14 cellular contexts compared by ENCODE assay signal in the genomic region with DNA sequence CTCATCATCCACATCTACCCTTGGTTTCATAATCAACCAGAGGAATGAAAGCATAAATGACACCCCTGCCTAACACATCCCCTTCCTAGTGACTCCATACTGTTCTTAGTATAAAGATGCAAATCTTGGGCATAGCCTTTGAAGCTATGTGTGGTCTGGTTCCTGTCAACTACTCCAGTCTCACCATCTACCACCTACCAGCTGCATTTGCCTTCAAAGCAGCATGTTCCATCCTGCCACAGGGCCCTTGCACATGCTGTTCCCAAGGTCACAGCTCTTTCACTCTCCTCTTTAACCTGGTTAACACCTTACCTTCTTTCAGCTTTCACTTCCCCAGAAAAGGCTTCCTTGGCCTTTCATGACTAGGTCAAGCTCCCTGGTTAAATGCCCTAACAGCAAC.
A peak's percentile ranks its signal among the peaks of the same experiment; 100 is the strongest.
DNase-seq lines count a peak whose midpoint lies in the region; ATAC-seq, FAIRE-seq and TF ChIP-seq lines count a peak whose summit lies in the region.
"Had no signal": no experiment of that assay in that cellular context is flagged by ENCODE, and none has a peak within 500 bp of the region (broad histone marks: within the 10 kb centered on the region; RNA-seq: fewer than 3 reads in every experiment).

No MANE protein-coding gene starts in this region.

- DNase-seq in CD8-positive, alpha-beta T cell: no peak
- no peak for DNase-seq in GM12891 (ENCODE audit: insufficient read length, low spot score)
- peak; percentile 35 to 47 for DNase-seq in activated T-cell treated with anti-CD3 and anti-CD28 coated beads, Interleukin-2, amount 50 U/mL, for 72 hours
- peak; percentile 42 for DNase-seq in stimulated activated CD4-positive, alpha-beta T cell treated with anti-CD3 and anti-CD28 coated beads, Interleukin-15, amount 100 ng/mL, for 48 hours (ENCODE audit: low read depth in 2 of 2)
- no peak for DNase-seq in SW 1271 (lab: John Stamatoyannopoulos, UW)
- DNase-seq in KBM-7: no peak
- DNase-seq: amygdala, DMS53, gastrocnemius medialis, KG1, retina had no signal

- no peaks in the 10 kb centered on the region for H3K27me3 ChIP-seq in CD8-positive, alpha-beta T cell (ENCODE audit: insufficient read depth, low read length)
- H3K27me3 ChIP-seq: BLaER1 treated with 17β-estradiol and CSF1 and Interleukin-3, amounts not matched to agents 10 nM and 100 nM; gastrocnemius medialis had no signal

- CTCF ChIA-PET in CD8-positive, alpha-beta T cell (lab: Charles Lee): interaction anchor here (0.8 to 2.0 kb wide), 5 partner anchors 9 to 131 kb away, joined by 3 to 5 read pairs (median 3); no protein-coding TSS in a partner anchor

- peak overlapping the region; percentile 15 for H3K27ac Mint-ChIP-seq in CD8-positive, alpha-beta T cell
- H3K27ac Mint-ChIP-seq in activated T-cell treated with anti-CD3 and anti-CD28 coated beads, Interleukin-2, amount 50 U/mL, for 72 hours: peak overlapping the region; percentile 47

- peak; percentile 80 for FAIRE-seq in GM12891 (lab: Jason Lieb, UNC)

- no peaks in the 10 kb centered on the region for H3K9me3 ChIP-seq in CD8-positive, alpha-beta T cell (ENCODE audit: low read length)
- H3K9me3 ChIP-seq: BLaER1 treated with 17β-estradiol and CSF1 and Interleukin-3, amounts not matched to agents 10 nM and 100 nM; gastrocnemius medialis had no signal

- peaks cover 4% of the 10 kb centered on the region for H3K9me3 Mint-ChIP-seq in CD8-positive, alpha-beta T cell
- peaks cover 0 to 7% of the 10 kb centered on the region in 2 donors for H3K9me3 Mint-ChIP-seq in activated T-cell treated with anti-CD3 and anti-CD28 coated beads, Interleukin-2, amount 50 U/mL, for 72 hours

- no peak for TF ChIP-seq CTCF in CD8-positive, alpha-beta T cell (IDR thresholded peaks at IDR 0.05)

- TF ChIP-seq POLR2A in GM12891 (IDR thresholded peaks at IDR 0.05; ENCODE audit: low read depth, low read length): no peak

- intact Hi-C loops in CD8-positive, alpha-beta T cell (cut with DNase I, micrococcal nuclease): no loop called here

- in situ Hi-C loops in KBM-7 (cut with MboI; ENCODE audit: low pct_unique_long_range_greater_than_20kb, low sequenced_read_pairs): no loop called here

- H3K4me3 ChIP-seq in CD8-positive, alpha-beta T cell (ENCODE audit: low read depth, low read length): no peak overlapping the region
- H3K4me3 ChIP-seq: BLaER1 treated with 17β-estradiol and CSF1 and Interleukin-3, amounts not matched to agents 10 nM and 100 nM; gastrocnemius medialis; lung had no signal

- no peak overlapping the region for H3K27ac ChIP-seq in CD8-positive, alpha-beta T cell (ENCODE audit: low read depth, low read length)
- H3K27ac ChIP-seq: BLaER1 treated with 17β-estradiol and CSF1 and Interleukin-3, amounts not matched to agents 10 nM and 100 nM; gastrocnemius medialis had no signal

- H3K4me1 ChIP-seq in CD8-positive, alpha-beta T cell (ENCODE audit: insufficient read depth, low read length): peaks cover 39% of the 10 kb centered on the region
- H3K4me1 ChIP-seq: gastrocnemius medialis had no signal

- ATAC-seq in CD8-positive, alpha-beta T cell: no peak
- ATAC-seq in activated T-cell treated with anti-CD3 and anti-CD28 coated beads, Interleukin-2, amount 50 U/mL, for 72 hours (replicated peaks in 1 of 2): peak; percentile 75 to 79
- no peak for ATAC-seq in SK-N-SH treated with all-trans-retinoic acid at 6 μM for 48 hours
- ATAC-seq: gastrocnemius medialis had no signal

- POLR2A ChIA-PET in CD8-positive, alpha-beta T cell (lab: Charles Lee): interaction anchor here (1.5 kb wide), 1 partner anchor 13 kb away, joined by 3 read pairs; no protein-coding TSS in a partner anchor

- no peaks in the 10 kb centered on the region for H3K27me3 Mint-ChIP-seq in CD8-positive, alpha-beta T cell (ENCODE audit: low read depth)
- no peaks in the 10 kb centered on the region for H3K27me3 Mint-ChIP-seq in activated T-cell treated with anti-CD3 and anti-CD28 coated beads, Interleukin-2, amount 50 U/mL, for 72 hours (ENCODE audit: low read depth)

- no peak overlapping the region for H3K4me3 Mint-ChIP-seq in CD8-positive, alpha-beta T cell
- H3K4me3 Mint-ChIP-seq in activated T-cell treated with anti-CD3 and anti-CD28 coated beads, Interleukin-2, amount 50 U/mL, for 72 hours: peak overlapping the region; percentile 8 to 17

- no peaks in the 10 kb centered on the region for H3K36me3 ChIP-seq in CD8-positive, alpha-beta T cell (ENCODE audit: insufficient read depth, low read length)
- H3K36me3 ChIP-seq: BLaER1 treated with 17β-estradiol and CSF1 and Interleukin-3, amounts not matched to agents 10 nM and 100 nM; gastrocnemius medialis had no signal

- H3K36me3 Mint-ChIP-seq in CD8-positive, alpha-beta T cell: peaks cover 2% of the 10 kb centered on the region
- H3K36me3 Mint-ChIP-seq in activated T-cell treated with anti-CD3 and anti-CD28 coated beads, Interleukin-2, amount 50 U/mL, for 72 hours (ENCODE audit: insufficient read depth in 2 of 2): peaks cover 0 to 7% of the 10 kb centered on the region in 2 donors

- peaks cover 59% of the 10 kb centered on the region for H3K4me1 Mint-ChIP-seq in CD8-positive, alpha-beta T cell (ENCODE audit: low read depth)
- peaks cover 89% of the 10 kb centered on the region for H3K4me1 Mint-ChIP-seq in activated T-cell treated with anti-CD3 and anti-CD28 coated beads, Interleukin-2, amount 50 U/mL, for 72 hours (ENCODE audit: low read depth)

TF ChIP-seq in GM12891, 5 proteins besides CTCF, POLR2A, EP300 and RAD21:
- TF ChIP-seq SPI1 (IDR thresholded peaks at IDR 0.05; ENCODE audit: low read depth, low read length) (peak; percentile 77), PAX5 (IDR thresholded peaks at IDR 0.05; ENCODE audit: insufficient read depth, low read length, severe bottlenecking) (no peak)

TF ChIP-seq in SK-N-SH treated with all-trans-retinoic acid at 6 μM for 48 hours, 23 proteins besides CTCF, POLR2A, EP300 and RAD21:
- no peak for TF ChIP-seq ZFP3 (CRISPR knock-in tag; IDR thresholded peaks at IDR 0.05)
- no peak for TF ChIP-seq OSR1 (CRISPR knock-in tag; IDR thresholded peaks at IDR 0.05)

Comparison
In these comparisons a context has a peak if more than half of its experiments do, and no peak if none do; other contexts are left out.
1. ATAC-seq: peak in activated T-cell treated with anti-CD3 and anti-CD28 coated beads, Interleukin-2, amount 50 U/mL, for 72 hours (2 of 2); none in CD8-positive, alpha-beta T cell (single experiment) and SK-N-SH treated with all-trans-retinoic acid at 6 μM for 48 hours (single experiment).
2. DNase-seq: peak in activated T-cell treated with anti-CD3 and anti-CD28 coated beads, Interleukin-2, amount 50 U/mL, for 72 hours (2 of 2) and stimulated activated CD4-positive, alpha-beta T cell treated with anti-CD3 and anti-CD28 coated beads, Interleukin-15, amount 100 ng/mL, for 48 hours (2 of 2); none in CD8-positive, alpha-beta T cell (0 of 7), GM12891 (single experiment), SW 1271 (0 of 2) and KBM-7 (single experiment).